Comparison of ENCODE assay signal across 5 cellular contexts in genomic region chr7:39926111-39926510, GRCh38.
"Had no signal": no experiment of that assay in that cellular context is flagged by ENCODE, and none has a peak within 500 bp of the region (broad histone marks: within the 10 kb centered on the region; RNA-seq: fewer than 3 reads in every experiment).

No MANE protein-coding gene starts in this region.

- H3K27ac ChIP-seq: HL-60 had no signal

- FAIRE-seq: HepG2, HTR-8/SVneo, K562 had no signal

- H3K4me3 ChIP-seq: K562 had no signal

- ATAC-seq: HepG2, K562 had no signal

- DNase-seq: IMR-90 had no signal
